8 cellular contexts compared by ENCODE assay signal in genomic region chr14:22556021-22556989, GRCh38. TPM values are rescaled to one million over a fixed set of nuclear protein-coding genes. Genes with fewer than 3 reads are reported as not detected.
A peak's percentile ranks its signal among the peaks of the same experiment; 100 is the strongest.
DNase-seq lines count a peak whose midpoint lies in the region; ATAC-seq and TF ChIP-seq lines count a peak whose summit lies in the region.

No MANE protein-coding gene starts in this region.

- peak; percentile 79 for ATAC-seq in GM18868 (IDR thresholded peaks at IDR 0.05; ENCODE audit: unreplicated experiment)
- ATAC-seq in HG03039 (IDR thresholded peaks at IDR 0.05; ENCODE audit: unreplicated experiment), result peak; percentile 59

- TF ChIP-seq CTCF in left ventricle myocardium inferior (IDR thresholded peaks at IDR 0.05; ENCODE audit: borderline replicate concordance) (no peak), spleen (IDR thresholded peaks at IDR 0.05 in 8 of 11, conservative IDR thresholded peaks at IDR 0.05 in 3 of 11) (peak in 4 of 11 experiments; percentile 18 to 36 (median 29))

- WGBS in spleen, 5 donors, result 9 to 20% (median 16%) methylated on average over 11 to 28 of the region's 28 CpGs

- H3K4me3 ChIP-seq in left ventricle myocardium inferior, result peak overlapping the region; percentile 49
- peak overlapping the region in 6 of 8 donors; percentile 17 to 66 (median 26) for H3K4me3 ChIP-seq in spleen

- no peak for TF ChIP-seq POLR2A in spleen (IDR thresholded peaks at IDR 0.05)

- no peaks in the 10 kb centered on the region for H3K9me3 ChIP-seq in left ventricle myocardium inferior (replicated peaks)
- H3K9me3 ChIP-seq in spleen, result no peaks in the 10 kb centered on the region

- H3K4me1 ChIP-seq in left ventricle myocardium inferior (peaks cover 44% of the 10 kb centered on the region), spleen (peaks cover 32 to 100% (median 92%) of the 10 kb centered on the region in 6 donors)

- intact Hi-C loops in left ventricle myocardium inferior (cut with micrococcal nuclease), result loop anchor here (10.0 kb wide), 1 partner anchor 162 kb away; no protein-coding TSS in a partner anchor
- intact Hi-C loops in spleen (cut with DNase I; ENCODE audit: low total_unique reads), result loop anchor here (10.0 kb wide), 1 partner anchor 172 kb away; no protein-coding TSS in a partner anchor

- DNase-seq in RKO (ENCODE audit: low spot score) (peak; percentile 32), left ventricle myocardium inferior (no peak), spleen (peak; percentile 97), hippocampal formation (lab: John Stamatoyannopoulos, UW) (no peak), NCI-H1048 (lab: John Stamatoyannopoulos, UW) (no peak)
- DNase-seq in activated effector memory CD4-positive, alpha-beta T cell treated with Interleukin-2 at 50 U/mL for 16 hours, result peak; percentile 96

- peak overlapping the region; percentile 59 for H3K27ac ChIP-seq in left ventricle myocardium inferior (replicated peaks)
- peak overlapping the region; percentile 87 to 96 (median 91) for H3K27ac ChIP-seq in spleen

- H3K36me3 ChIP-seq in left ventricle myocardium inferior (no peaks in the 10 kb centered on the region), spleen (peaks cover 0 to 10% (median 0%) of the 10 kb centered on the region in 6 donors)

- H3K27me3 ChIP-seq in left ventricle myocardium inferior (ENCODE audit: low read depth), result no peaks in the 10 kb centered on the region
- no peaks in the 10 kb centered on the region for H3K27me3 ChIP-seq in spleen (replicated peaks in 1 of 7)

RNA-seq across cellular contexts. Expression of gene DAD1, which starts 32.7 kb away (rescaled TPM):
- total RNA-seq in left ventricle myocardium inferior (118 TPM), spleen (100 to 1,000 TPM; 107 to 176 (median 123) TPM)
- polyA plus RNA-seq in spleen, result 100 to 1,000 TPM; 102 to 165 (median 147) TPM

RNA-seq across cellular contexts. Expression of gene ABHD4, which starts 41.8 kb away (rescaled TPM):
- total RNA-seq in left ventricle myocardium inferior (23.2 TPM), spleen (10 to 100 TPM; 12.0 to 32.8 (median 24.9) TPM)
- 1 to 10 TPM; 7.2 to 8.6 (median 7.9) TPM for polyA plus RNA-seq in spleen

Comparison
In these comparisons a context has a peak if more than half of its experiments do, and no peak if none do; other contexts are left out.
1. DNase-seq: peak in RKO (single experiment), activated effector memory CD4-positive, alpha-beta T cell treated with Interleukin-2 at 50 U/mL for 16 hours (single experiment) and spleen (single experiment); none in left ventricle myocardium inferior (single experiment), hippocampal formation (0 of 2) and NCI-H1048 (single experiment).